ENCODE assay signal across 2 cellular contexts in the genomic region with DNA sequence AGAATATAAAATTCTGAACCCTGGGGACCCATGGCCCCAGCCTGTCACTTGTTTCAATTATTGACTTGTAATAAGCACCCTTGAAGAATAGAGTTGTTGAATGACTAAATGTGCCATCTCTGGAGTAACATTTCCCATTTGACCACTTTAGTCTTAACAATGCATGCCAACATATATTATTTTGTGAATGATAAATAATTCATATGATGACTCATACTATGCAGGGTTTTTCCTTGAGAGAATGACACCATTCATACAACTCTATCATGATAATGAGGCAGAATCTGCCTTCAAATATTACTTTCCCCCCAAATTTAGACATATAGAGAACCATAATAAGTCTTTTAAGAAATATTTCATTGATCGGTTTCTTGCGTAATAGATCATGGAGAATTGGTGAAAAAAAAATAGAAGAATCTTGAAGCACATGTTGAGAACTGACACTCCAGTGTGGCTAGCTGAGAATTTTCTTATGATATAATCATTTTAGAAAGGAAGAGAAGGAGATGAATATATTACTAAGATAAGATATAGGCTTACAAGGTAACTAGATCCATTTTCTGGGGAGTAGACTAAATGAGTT.
TF ChIP-seq lines count a peak whose summit lies in the region.

No MANE protein-coding gene starts in this region.

TF ChIP-seq in SK-N-SH, 30 proteins besides CTCF, POLR2A, EP300 and RAD21:
- TF ChIP-seq, protein P1, sequence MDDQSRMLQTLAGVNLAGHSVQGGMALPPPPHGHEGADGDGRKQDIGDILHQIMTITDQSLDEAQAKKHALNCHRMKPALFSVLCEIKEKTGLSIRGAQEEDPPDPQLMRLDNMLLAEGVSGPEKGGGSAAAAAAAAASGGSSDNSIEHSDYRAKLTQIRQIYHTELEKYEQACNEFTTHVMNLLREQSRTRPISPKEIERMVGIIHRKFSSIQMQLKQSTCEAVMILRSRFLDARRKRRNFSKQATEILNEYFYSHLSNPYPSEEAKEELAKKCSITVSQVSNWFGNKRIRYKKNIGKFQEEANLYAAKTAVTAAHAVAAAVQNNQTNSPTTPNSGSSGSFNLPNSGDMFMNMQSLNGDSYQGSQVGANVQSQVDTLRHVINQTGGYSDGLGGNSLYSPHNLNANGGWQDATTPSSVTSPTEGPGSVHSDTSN (IDR thresholded peaks at IDR 0.05), result 0 out of 2 replicates have a peak, but pooled peaks have one; percentile 22
- TF ChIP-seq JUND (IDR thresholded peaks at IDR 0.05), result peak; percentile 27; the same call in 1 of the 2 replicates
- no peak for TF ChIP-seq RFX5 (IDR thresholded peaks at IDR 0.05; ENCODE audit: low read length)
- TF ChIP-seq CHD2 (IDR thresholded peaks at IDR 0.05; ENCODE audit: low read length, partially characterized antibody), result no peak
- no peak for TF ChIP-seq USF1 (IDR thresholded peaks at IDR 0.05; ENCODE audit: borderline replicate concordance, low read depth)
- TF ChIP-seq NRF1 (IDR thresholded peaks at IDR 0.05; ENCODE audit: low read depth, low read length), result no peak
- TF ChIP-seq GABPA (IDR thresholded peaks at IDR 0.05; ENCODE audit: low read depth), result no peak
- TF ChIP-seq GATA2 (CRISPR knock-in tag; IDR thresholded peaks at IDR 0.05), result no peak
- TF ChIP-seq, protein P2, sequence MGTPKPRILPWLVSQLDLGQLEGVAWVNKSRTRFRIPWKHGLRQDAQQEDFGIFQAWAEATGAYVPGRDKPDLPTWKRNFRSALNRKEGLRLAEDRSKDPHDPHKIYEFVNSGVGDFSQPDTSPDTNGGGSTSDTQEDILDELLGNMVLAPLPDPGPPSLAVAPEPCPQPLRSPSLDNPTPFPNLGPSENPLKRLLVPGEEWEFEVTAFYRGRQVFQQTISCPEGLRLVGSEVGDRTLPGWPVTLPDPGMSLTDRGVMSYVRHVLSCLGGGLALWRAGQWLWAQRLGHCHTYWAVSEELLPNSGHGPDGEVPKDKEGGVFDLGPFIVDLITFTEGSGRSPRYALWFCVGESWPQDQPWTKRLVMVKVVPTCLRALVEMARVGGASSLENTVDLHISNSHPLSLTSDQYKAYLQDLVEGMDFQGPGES (IDR thresholded peaks at IDR 0.05; ENCODE audit: low read depth, low read length), result no peak
- TF ChIP-seq FOXJ3 (CRISPR knock-in tag; IDR thresholded peaks at IDR 0.05), result no peak
- TF ChIP-seq MXI1 (IDR thresholded peaks at IDR 0.05; ENCODE audit: low read depth, low read length), result no peak
- no peak for TF ChIP-seq TAF1 (IDR thresholded peaks at IDR 0.05; ENCODE audit: borderline replicate concordance, low read depth, low read length)
- TF ChIP-seq RCOR1 (IDR thresholded peaks at IDR 0.05; ENCODE audit: low read length), result no peak
- no peak for TF ChIP-seq ZBTB33 (IDR thresholded peaks at IDR 0.05; ENCODE audit: borderline replicate concordance, low read depth)
- TF ChIP-seq, protein P3, sequence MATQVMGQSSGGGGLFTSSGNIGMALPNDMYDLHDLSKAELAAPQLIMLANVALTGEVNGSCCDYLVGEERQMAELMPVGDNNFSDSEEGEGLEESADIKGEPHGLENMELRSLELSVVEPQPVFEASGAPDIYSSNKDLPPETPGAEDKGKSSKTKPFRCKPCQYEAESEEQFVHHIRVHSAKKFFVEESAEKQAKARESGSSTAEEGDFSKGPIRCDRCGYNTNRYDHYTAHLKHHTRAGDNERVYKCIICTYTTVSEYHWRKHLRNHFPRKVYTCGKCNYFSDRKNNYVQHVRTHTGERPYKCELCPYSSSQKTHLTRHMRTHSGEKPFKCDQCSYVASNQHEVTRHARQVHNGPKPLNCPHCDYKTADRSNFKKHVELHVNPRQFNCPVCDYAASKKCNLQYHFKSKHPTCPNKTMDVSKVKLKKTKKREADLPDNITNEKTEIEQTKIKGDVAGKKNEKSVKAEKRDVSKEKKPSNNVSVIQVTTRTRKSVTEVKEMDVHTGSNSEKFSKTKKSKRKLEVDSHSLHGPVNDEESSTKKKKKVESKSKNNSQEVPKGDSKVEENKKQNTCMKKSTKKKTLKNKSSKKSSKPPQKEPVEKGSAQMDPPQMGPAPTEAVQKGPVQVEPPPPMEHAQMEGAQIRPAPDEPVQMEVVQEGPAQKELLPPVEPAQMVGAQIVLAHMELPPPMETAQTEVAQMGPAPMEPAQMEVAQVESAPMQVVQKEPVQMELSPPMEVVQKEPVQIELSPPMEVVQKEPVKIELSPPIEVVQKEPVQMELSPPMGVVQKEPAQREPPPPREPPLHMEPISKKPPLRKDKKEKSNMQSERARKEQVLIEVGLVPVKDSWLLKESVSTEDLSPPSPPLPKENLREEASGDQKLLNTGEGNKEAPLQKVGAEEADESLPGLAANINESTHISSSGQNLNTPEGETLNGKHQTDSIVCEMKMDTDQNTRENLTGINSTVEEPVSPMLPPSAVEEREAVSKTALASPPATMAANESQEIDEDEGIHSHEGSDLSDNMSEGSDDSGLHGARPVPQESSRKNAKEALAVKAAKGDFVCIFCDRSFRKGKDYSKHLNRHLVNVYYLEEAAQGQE (IDR thresholded peaks at IDR 0.05; ENCODE audit: low read depth, low read length), result no peak
- TF ChIP-seq RXRA (IDR thresholded peaks at IDR 0.05; ENCODE audit: borderline replicate concordance, low read depth), result no peak
- no peak for TF ChIP-seq EZH2phosphoT487 (IDR thresholded peaks at IDR 0.05; ENCODE audit: borderline replicate concordance, low read depth)
- TF ChIP-seq SMC3 (IDR thresholded peaks at IDR 0.05; ENCODE audit: low read depth, low read length), result no peak
- TF ChIP-seq FOSL2 (IDR thresholded peaks at IDR 0.05; ENCODE audit: borderline replicate concordance, low read depth), result 0 out of 2 replicates have a peak, but pooled peaks have one; percentile 7
- no peak for TF ChIP-seq TEAD4 (IDR thresholded peaks at IDR 0.05; ENCODE audit: borderline replicate concordance, insufficient read depth)
- TF ChIP-seq ELF1 (IDR thresholded peaks at IDR 0.05), result no peak

TF ChIP-seq in H1, 55 proteins besides CTCF, POLR2A, EP300 and RAD21 (continued from another document):
- TF ChIP-seq CEBPB (IDR thresholded peaks at IDR 0.05; ENCODE audit: low read depth, low read length) (0 out of 2 replicates have a peak, but pooled peaks have one; percentile 25), SIN3A (conservative IDR thresholded peaks at IDR 0.05 in 1 of 2, IDR thresholded peaks at IDR 0.05 in 1 of 2; ENCODE audit: low read depth in 1 of 2, low read length in 2 of 2) (no peak)
